Comparison of ENCODE assay signal across 9 cellular contexts in genomic region chrX:63761639-63762038, GRCh38. TPM values are rescaled to one million over a fixed set of nuclear protein-coding genes. Genes with fewer than 3 reads are reported as not detected.
DNase-seq lines count a peak whose midpoint lies in the region; ATAC-seq, FAIRE-seq and TF ChIP-seq lines count a peak whose summit lies in the region.
"Had no signal": no experiment of that assay in that cellular context is flagged by ENCODE, and none has a peak within 500 bp of the region (broad histone marks: within the 10 kb centered on the region; RNA-seq: fewer than 3 reads in every experiment).

No MANE protein-coding gene starts in this region.

- H3K27ac ChIP-seq in kidney (ENCODE audit: low read depth in 2 of 2, low read length in 2 of 2) = no peak overlapping the region
- H3K27ac ChIP-seq in mesendoderm (ENCODE audit: low read depth, low read length) = no peak overlapping the region
- H3K27ac ChIP-seq in ovary = no peak overlapping the region
- H3K27ac ChIP-seq: SJSA1 had no signal

- intact Hi-C loops in kidney (cut with DNase I) = no loop called here
- intact Hi-C loops in ovary (cut with DNase I) = no loop called here

- WGBS in mesendoderm (ENCODE audit: extremely low coverage, insufficient coverage, low lambda C conversion rate) = no CpG with 5 or more reads among the region's 1 CpG
- WGBS in ovary, 3 donors = 67 to 84% (median 71%) methylated on average over 1 of the region's 1 CpG

- no peak overlapping the region for H3K56ac ChIP-seq in mesendoderm (ENCODE audit: low read length)

- H3K4me1 ChIP-seq in kidney (ENCODE audit: control insufficient read depth in 1 of 2, insufficient read depth in 1 of 2, low read depth in 1 of 2, low read length in 2 of 2) = no peaks in the 10 kb centered on the region
- no peaks in the 10 kb centered on the region for H3K4me1 ChIP-seq in mesendoderm (ENCODE audit: control insufficient read depth, low read depth, low read length)
- H3K4me1 ChIP-seq in ovary (ENCODE audit: insufficient read depth) = no peaks in the 10 kb centered on the region
- H3K4me1 ChIP-seq: SJSA1 had no signal

- H3K23ac ChIP-seq in mesendoderm (ENCODE audit: low read length) = no peak overlapping the region

- ATAC-seq in GM18517 (IDR thresholded peaks at IDR 0.05; ENCODE audit: unreplicated experiment) (peak; percentile 73), GM21717 (IDR thresholded peaks at IDR 0.05; ENCODE audit: unreplicated experiment) (peak; percentile 79), HG03521 (IDR thresholded peaks at IDR 0.05; ENCODE audit: unreplicated experiment) (peak; percentile 65)

- no peak for TF ChIP-seq POLR2A in ovary (IDR thresholded peaks at IDR 0.05)

- FAIRE-seq in kidney (lab: Jason Lieb, UNC) = no peak

- no peak overlapping the region for H2BK120ac ChIP-seq in mesendoderm (ENCODE audit: low read depth, low read length)

- no peak overlapping the region for H3K4me2 ChIP-seq in mesendoderm (ENCODE audit: low read length)

- H3K4ac ChIP-seq in mesendoderm (ENCODE audit: low read depth, low read length) = no peak overlapping the region

- no peak overlapping the region for H2BK5ac ChIP-seq in mesendoderm (ENCODE audit: low read length)

- TF ChIP-seq CTCF in kidney (IDR thresholded peaks at IDR 0.05; ENCODE audit: borderline replicate concordance, extremely low read depth, insufficient read depth) = peak; percentile 15
- no peak for TF ChIP-seq CTCF in ovary (IDR thresholded peaks at IDR 0.05)

- no peaks in the 10 kb centered on the region for H3K79me1 ChIP-seq in mesendoderm (ENCODE audit: low read length)

- H3K9ac ChIP-seq in kidney (ENCODE audit: low read length in 2 of 2) = no peak overlapping the region
- H3K9ac ChIP-seq in mesendoderm (ENCODE audit: low read length) = no peak overlapping the region

- H2AK5ac ChIP-seq in mesendoderm (ENCODE audit: low read length) = no peak overlapping the region

- H3K36me3 ChIP-seq in kidney (ENCODE audit: control insufficient read depth in 1 of 2, insufficient read depth in 2 of 2, low read length in 2 of 2) (no peaks in the 10 kb centered on the region), mesendoderm (ENCODE audit: control insufficient read depth, insufficient read depth, low read length) (no peaks in the 10 kb centered on the region), ovary (no peaks in the 10 kb centered on the region)
- H3K36me3 ChIP-seq: SJSA1 had no signal

- H3K18ac ChIP-seq in mesendoderm (ENCODE audit: low read length) = no peak overlapping the region

- H3K4me3 ChIP-seq in kidney (ENCODE audit: low read length in 2 of 2) (no peak overlapping the region), mesendoderm (ENCODE audit: low read length) (no peak overlapping the region), ovary (no peak overlapping the region)
- H3K4me3 ChIP-seq: SJSA1 had no signal

- DNase-seq in kidney (no peak), mesendoderm (no peak), ovary (no peak), NCI-H524 (lab: John Stamatoyannopoulos, UW) (no peak), NCI-H1092 (lab: John Stamatoyannopoulos, UW) (no peak)

- no peak for TF ChIP-seq EP300 in ovary (IDR thresholded peaks at IDR 0.05)

- H3K27me3 ChIP-seq in mesendoderm (ENCODE audit: insufficient read depth, low read length, poor library complexity) (no peaks in the 10 kb centered on the region), ovary (no peaks in the 10 kb centered on the region)
- H3K27me3 ChIP-seq: SJSA1 had no signal

- H3K79me2 ChIP-seq in mesendoderm (ENCODE audit: control insufficient read depth, insufficient read depth, low read length) = no peaks in the 10 kb centered on the region

- H2BK15ac ChIP-seq in mesendoderm (replicated peaks; ENCODE audit: low read depth) = no peak overlapping the region

- H3K9me3 ChIP-seq in kidney (ENCODE audit: control insufficient read depth in 1 of 2, low read length in 2 of 2) (no peaks in the 10 kb centered on the region), ovary (no peaks in the 10 kb centered on the region)
- H3K9me3 ChIP-seq: SJSA1 had no signal

- no peak overlapping the region for H4K5ac ChIP-seq in mesendoderm (ENCODE audit: low read length)

- H4K8ac ChIP-seq in mesendoderm (ENCODE audit: low read depth, low read length) = no peak overlapping the region

RNA-seq across cellular contexts. Expression of gene ARHGEF9, which starts 23.4 kb away (rescaled TPM):
- total RNA-seq in kidney (26.4 TPM), ovary (10 to 100 TPM; 19.1 to 32.2 (median 24.1) TPM)
- polyA plus RNA-seq in kidney (ENCODE audit: insufficient read depth, low read depth, low replicate concordance) (20.0 TPM), ovary (10 to 100 TPM; 13.4 to 28.8 TPM)
- polyA plus RNA-seq in mesendoderm (2013, experiment 1 of 2) = 22.7 TPM
- 23.4 TPM for polyA plus RNA-seq in mesendoderm (2013, experiment 2 of 2)
